ENCODE assay signal across 25 cellular contexts in genomic region chr2:58334414-58334813, GRCh38.
"Had no signal": no experiment of that assay in that cellular context is flagged by ENCODE, and none has a peak within 500 bp of the region (broad histone marks: within the 10 kb centered on the region; RNA-seq: fewer than 3 reads in every experiment).

No MANE protein-coding gene starts in this region.

- H3K27ac Mint-ChIP-seq: activated CD4-positive, alpha-beta memory T cell treated with anti-CD3 and anti-CD28 coated beads, Interleukin-2, amount 10 ng/mL, durations not matched to agents 7 days and 5 days; activated naive CD4-positive, alpha-beta T cell treated with anti-CD3 and anti-CD28 coated beads, Interleukin-2, amount 50 U/mL, for 24 hours; activated T-cell treated with anti-CD3 and anti-CD28 coated beads, Interleukin-2, amount 50 U/mL, for 24 hours; activated T-helper 2 cell treated with anti-CD3 and anti-CD28 coated beads, Interferon-gamma antibody, Interleukin-2, Interleukin-4, amounts not matched to agents 10 μg/mL and 5 μg/mL and 100 μg/mL, durations not matched to agents 14 hours and 24 hours and 36 hours; brain had no signal

- H3K27ac ChIP-seq: PC-9, RWPE1 had no signal

- H3K27me3 Mint-ChIP-seq: activated naive CD4-positive, alpha-beta T cell treated with anti-CD3 and anti-CD28 coated beads, Interleukin-2, amount 50 U/mL, for 24 hours; brain had no signal

- H3K4me3 ChIP-seq: PC-9 had no signal

- H3K36me3 Mint-ChIP-seq: activated naive CD4-positive, alpha-beta T cell treated with anti-CD3 and anti-CD28 coated beads, Interleukin-2, amount 50 U/mL, for 24 hours; brain had no signal

- H3K4me1 Mint-ChIP-seq: activated CD4-positive, alpha-beta memory T cell treated with anti-CD3 and anti-CD28 coated beads, Interleukin-2, amount 10 ng/mL, durations not matched to agents 7 days and 5 days; activated naive CD4-positive, alpha-beta T cell treated with anti-CD3 and anti-CD28 coated beads, Interleukin-2, amount 50 U/mL, for 24 hours; brain had no signal

- ATAC-seq: activated CD4-positive, CD25-positive, alpha-beta regulatory T cell treated with anti-CD3 and anti-CD28 coated beads, Interleukin-2, amount 50 U/mL, for 24 hours; Right ventricle myocardium inferior had no signal

- DNase-seq: activated CD4-positive, alpha-beta memory T cell treated with anti-CD3 and anti-CD28 coated beads, Interleukin-2, amount 10 ng/mL, durations not matched to agents 7 days and 5 days; activated CD4-positive, alpha-beta T cell treated with anti-CD3 and anti-CD28 coated beads for 48 hours; activated gamma-delta T cell; activated naive CD4-positive, alpha-beta T cell treated with Interleukin-2 at 50 U/mL for 16 hours; activated T-cell treated with anti-CD3 and anti-CD28 coated beads, Interleukin-2, amount 50 U/mL, for 24 hours; anterior cingulate cortex; cerebellar nuclear complex; NCI-H1092 treated with DMSO at 0.1 percent for 48 hours; NCI-H1417; NCI-H146; NCI-H187; NCI-H2029 treated with DMSO at 0.1 percent for 48 hours; NCI-H2107; NCI-H2171; NCI-H510A; NCI-H526; NCI-H748 treated with DMSO at 0.1 percent for 48 hours; PC-9; T1000 had no signal

- H3K4me2 ChIP-seq: PC-9 had no signal

- H3K9me3 Mint-ChIP-seq: activated CD4-positive, alpha-beta memory T cell treated with anti-CD3 and anti-CD28 coated beads, Interleukin-2, amount 10 ng/mL, durations not matched to agents 7 days and 5 days; activated naive CD4-positive, alpha-beta T cell treated with anti-CD3 and anti-CD28 coated beads, Interleukin-2, amount 50 U/mL, for 24 hours; activated T-cell treated with anti-CD3 and anti-CD28 coated beads, Interleukin-2, amount 50 U/mL, for 24 hours; activated T-helper 2 cell treated with anti-CD3 and anti-CD28 coated beads, Interferon-gamma antibody, Interleukin-2, Interleukin-4, amounts not matched to agents 10 μg/mL and 5 μg/mL and 100 μg/mL, durations not matched to agents 14 hours and 24 hours and 36 hours; brain had no signal

- H2AFZ ChIP-seq: PC-9 had no signal

- H3K4me3 Mint-ChIP-seq: activated CD4-positive, alpha-beta memory T cell treated with anti-CD3 and anti-CD28 coated beads, Interleukin-2, amount 10 ng/mL, durations not matched to agents 7 days and 5 days; activated naive CD4-positive, alpha-beta T cell treated with anti-CD3 and anti-CD28 coated beads, Interleukin-2, amount 50 U/mL, for 24 hours; activated T-cell treated with anti-CD3 and anti-CD28 coated beads, Interleukin-2, amount 50 U/mL, for 24 hours; brain had no signal
